In the genomic region with DNA sequence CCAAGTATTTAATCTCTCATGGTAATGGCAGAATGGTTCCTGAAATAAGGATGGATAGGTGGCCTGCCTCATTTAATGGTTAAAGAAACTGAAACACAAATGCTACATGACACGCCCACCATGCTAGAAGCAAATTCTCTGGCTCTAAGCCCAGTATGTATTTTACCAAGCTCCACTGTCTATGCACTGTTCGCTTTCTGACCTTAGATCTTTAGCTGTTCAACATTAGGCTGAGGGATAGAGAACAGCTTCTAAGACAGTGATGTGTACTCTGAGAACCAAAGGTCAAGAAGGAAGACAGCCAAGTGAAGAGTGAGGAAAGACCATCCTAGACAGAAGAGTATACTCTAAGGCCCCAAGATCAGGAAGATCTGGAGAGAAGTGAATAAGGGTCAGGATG, we compare ENCODE assay signal across 11 cellular contexts. TPM values are rescaled to one million over a fixed set of nuclear protein-coding genes. Genes with fewer than 3 reads are reported as not detected.
A peak's percentile ranks its signal among the peaks of the same experiment; 100 is the strongest.
DNase-seq lines count a peak whose midpoint lies in the region; ATAC-seq and TF ChIP-seq lines count a peak whose summit lies in the region.
"Had no signal": no experiment of that assay in that cellular context is flagged by ENCODE, and none has a peak within 500 bp of the region (broad histone marks: within the 10 kb centered on the region; RNA-seq: fewer than 3 reads in every experiment).

No MANE protein-coding gene starts in this region.

- DNase-seq in EH (ENCODE audit: low read depth) (peak; percentile 52), NAMALWA (ENCODE audit: low spot score) (peak; percentile 72), glomerular visceral epithelial cell (ENCODE audit: extremely low spot score) (peak; percentile 18), T1000 (lab: John Stamatoyannopoulos, UW) (no peak), SKM-1 treated with dmso at 0.1 percent for 144 hours (lab: John Stamatoyannopoulos, UW; ENCODE audit: unreplicated experiment) (no peak), tibial nerve (ENCODE audit: low spot score in 2 of 2) (no peak), DMS114 treated with DMSO at 0.1 percent for 48 hours (lab: John Stamatoyannopoulos, UW; ENCODE audit: unreplicated experiment) (no peak)

- ATAC-seq in GM21526 (IDR thresholded peaks at IDR 0.05; ENCODE audit: low FRiP score, unreplicated experiment): peak; percentile 44

- no peaks in the 10 kb centered on the region for H3K9me3 ChIP-seq in tibial nerve
- H3K9me3 ChIP-seq: upper lobe of left lung had no signal

- 15 to 23% methylated on average over 2 of the region's 2 CpGs for WGBS in tibial nerve, 2 donors

- TF ChIP-seq EP300 in tibial nerve (IDR thresholded peaks at IDR 0.05): no peak

- H3K27me3 ChIP-seq in tibial nerve: no peaks in the 10 kb centered on the region
- H3K27me3 ChIP-seq: upper lobe of left lung had no signal

- H3K27ac ChIP-seq in tibial nerve: peak overlapping the region in 2 of 4 donors; percentile 29
- H3K27ac ChIP-seq: upper lobe of left lung had no signal

- no peak for TF ChIP-seq POLR2A in tibial nerve (IDR thresholded peaks at IDR 0.05)

- H3K4me3 ChIP-seq in tibial nerve: no peak overlapping the region
- H3K4me3 ChIP-seq: upper lobe of left lung had no signal

- peaks cover 0 to 10% (median 0%) of the 10 kb centered on the region in 3 donors for H3K36me3 ChIP-seq in tibial nerve
- H3K36me3 ChIP-seq: upper lobe of left lung had no signal

- TF ChIP-seq CTCF in tibial nerve (IDR thresholded peaks at IDR 0.05): no peak

- H3K4me1 ChIP-seq in tibial nerve: peaks cover 0 to 28% (median 3%) of the 10 kb centered on the region in 4 donors

RNA-seq across cellular contexts. Expression of a gene that starts 26.6 kb away (rescaled TPM):
- total RNA-seq in tibial nerve: 10 to 100 TPM; 38.9 to 52.0 (median 43.8) TPM

RNA-seq across cellular contexts. Expression of a gene that starts 40.7 kb away (rescaled TPM):
- under 1 TPM in 2 of 4 donors, not detected in 2; 0.20 to 0.21 TPM for total RNA-seq in tibial nerve
- total RNA-seq: glomerular endothelial cell, HT1080, upper lobe of left lung had no signal

Comparison
In these comparisons a context has a peak if more than half of its experiments do, and no peak if none do; other contexts are left out.
1. DNase-seq: peak in EH (single experiment), NAMALWA (single experiment) and glomerular visceral epithelial cell (single experiment); none in T1000 (single experiment), SKM-1 treated with dmso at 0.1 percent for 144 hours (single experiment), tibial nerve (0 of 2) and DMS114 treated with DMSO at 0.1 percent for 48 hours (single experiment).